1 cellular context compared by ENCODE assay signal in genomic region chr2:121595012-121595891, GRCh38.
TF ChIP-seq lines count a peak whose summit lies in the region.

No MANE protein-coding gene starts in this region.

TF ChIP-seq in GM23338, 12 proteins besides CTCF, POLR2A, EP300 and RAD21 (continued from another document):
- TF ChIP-seq ZNF462 (CRISPR knock-in tag; IDR thresholded peaks at IDR 0.05) (no peak), ETS1 (IDR thresholded peaks at IDR 0.05) (no peak), ZNF114 (CRISPR knock-in tag; IDR thresholded peaks at IDR 0.05) (no peak), JUNB (IDR thresholded peaks at IDR 0.05; ENCODE audit: unreplicated experiment) (no peak), EZH2phosphoT487 (IDR thresholded peaks at IDR 0.05; ENCODE audit: unreplicated experiment) (no peak), ZNF331 (CRISPR knock-in tag; IDR thresholded peaks at IDR 0.05; ENCODE audit: low read depth) (no peak), CREB1 (CRISPR knock-in tag; IDR thresholded peaks at IDR 0.05; ENCODE audit: low read depth) (no peak)
